Comparison of ENCODE assay signal across 16 cellular contexts in the genomic region with DNA sequence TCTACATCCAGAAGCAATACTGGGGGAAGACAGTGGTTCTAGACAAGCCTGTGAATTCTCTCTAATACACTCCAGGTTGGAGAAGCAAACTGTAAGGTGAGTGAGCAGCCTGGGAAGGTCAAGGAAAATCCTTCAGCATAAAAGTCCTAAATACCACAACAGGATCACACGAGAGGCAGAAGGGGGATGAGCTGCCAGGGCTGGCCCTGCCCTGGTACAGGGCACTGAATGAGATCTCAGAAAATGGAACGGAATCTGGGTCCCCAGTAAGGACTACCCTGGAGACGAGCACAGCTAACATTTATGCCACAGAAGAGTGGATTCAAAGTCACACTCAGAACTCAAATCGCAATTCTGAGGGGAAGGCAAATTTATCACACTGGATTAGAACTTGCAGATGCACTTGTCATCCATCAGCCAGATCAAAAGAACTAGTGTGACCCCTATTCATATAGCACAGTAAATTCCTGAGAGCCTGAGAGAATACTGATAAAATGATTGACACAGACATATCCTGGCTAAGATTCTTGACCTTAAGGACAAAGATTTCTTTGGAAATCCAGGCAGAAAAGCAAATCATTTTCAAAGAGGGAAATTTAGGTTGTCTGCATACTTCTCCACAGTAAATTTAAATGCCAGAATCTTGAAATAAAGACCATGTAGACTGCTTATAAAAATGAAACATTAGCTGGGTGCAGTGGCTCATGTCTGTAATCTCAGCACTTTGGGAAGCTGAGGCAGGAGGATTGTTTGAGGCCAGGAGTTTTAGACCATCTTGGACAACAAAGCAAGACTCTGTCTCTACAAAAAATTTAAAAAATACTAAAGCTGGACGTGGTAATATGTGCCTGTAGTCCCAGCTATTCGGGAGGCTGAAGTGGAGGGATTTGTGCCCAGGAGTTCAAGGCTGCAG. TPM values are rescaled to one million over a fixed set of nuclear protein-coding genes. Genes with fewer than 3 reads are reported as not detected.
DNase-seq lines count a peak whose midpoint lies in the region; ATAC-seq and TF ChIP-seq lines count a peak whose summit lies in the region.
"Had no signal": no experiment of that assay in that cellular context is flagged by ENCODE, and none has a peak within 500 bp of the region (broad histone marks: within the 10 kb centered on the region; RNA-seq: fewer than 3 reads in every experiment).

No MANE protein-coding gene starts in this region.

- H3K4me1 ChIP-seq in neutrophil (ENCODE audit: control insufficient read depth in 1 of 2, insufficient read depth in 1 of 2, low read depth in 1 of 2, low read length in 1 of 2) (peaks cover 89 to 94% of the 10 kb centered on the region in 2 experiments), gastroesophageal sphincter (no peaks in the 10 kb centered on the region)

- H3K27ac ChIP-seq in neutrophil (peak overlapping the region; percentile 74), gastroesophageal sphincter (no peak overlapping the region)
- H3K27ac ChIP-seq: upper lobe of right lung had no signal

- peaks cover 81% of the 10 kb centered on the region for H3K4me1 Mint-ChIP-seq in activated CD4-positive, alpha-beta T cell treated with anti-CD3 and anti-CD28 coated beads, Interleukin-2, amount 10 ng/mL, durations not matched to agents 7 days and 5 days
- peaks cover 90% of the 10 kb centered on the region for H3K4me1 Mint-ChIP-seq in HFFc6 (ENCODE audit: low read depth)
- H3K4me1 Mint-ChIP-seq in activated naive CD8-positive, alpha-beta T cell (ENCODE audit: low read depth): peaks cover 89% of the 10 kb centered on the region
- H3K4me1 Mint-ChIP-seq: endodermal cell had no signal

- H3K9me3 ChIP-seq in neutrophil (no peaks in the 10 kb centered on the region), gastroesophageal sphincter (no peaks in the 10 kb centered on the region)
- H3K9me3 ChIP-seq: left lung, SK-N-SH, upper lobe of right lung had no signal

- no peaks in the 10 kb centered on the region for H3K27me3 ChIP-seq in neutrophil
- no peaks in the 10 kb centered on the region for H3K27me3 ChIP-seq in gastroesophageal sphincter
- H3K27me3 ChIP-seq: left lung, upper lobe of right lung had no signal

- DNase-seq in activated CD4-positive, alpha-beta T cell treated with anti-CD3 and anti-CD28 coated beads, Interleukin-2, amount 10 ng/mL, durations not matched to agents 7 days and 5 days: no peak
- DNase-seq in activated CD4-positive, alpha-beta T cell treated with anti-CD3 and anti-CD28 coated beads for 4 hours: no peak
- DNase-seq in HFFc6 (no peak), hippocampal formation (lab: John Stamatoyannopoulos, UW) (no peak), NCI-H1417 treated with DMSO at 0.1 percent for 48 hours (lab: John Stamatoyannopoulos, UW) (no peak)
- DNase-seq: COR-L47, endodermal cell, left lung, NCI-H1092, posterior cingulate gyrus, SK-N-SH, upper lobe of right lung had no signal

- 66 to 75% methylated on average over 5 of the region's 6 CpGs for WGBS in gastroesophageal sphincter (ENCODE audit: low coverage in 1 of 2), 2 donors

- no peak for TF ChIP-seq POLR2A in gastroesophageal sphincter (IDR thresholded peaks at IDR 0.05)

- no peaks in the 10 kb centered on the region for H3K27me3 Mint-ChIP-seq in activated CD4-positive, alpha-beta T cell treated with anti-CD3 and anti-CD28 coated beads, Interleukin-2, amount 10 ng/mL, durations not matched to agents 7 days and 5 days
- H3K27me3 Mint-ChIP-seq in HFFc6 (ENCODE audit: insufficient read depth): no peaks in the 10 kb centered on the region
- H3K27me3 Mint-ChIP-seq in activated naive CD8-positive, alpha-beta T cell: no peaks in the 10 kb centered on the region

- no peaks in the 10 kb centered on the region for H3K9me3 Mint-ChIP-seq in activated CD4-positive, alpha-beta T cell treated with anti-CD3 and anti-CD28 coated beads, Interleukin-2, amount 10 ng/mL, durations not matched to agents 7 days and 5 days
- H3K9me3 Mint-ChIP-seq in HFFc6: no peaks in the 10 kb centered on the region
- no peaks in the 10 kb centered on the region for H3K9me3 Mint-ChIP-seq in activated naive CD8-positive, alpha-beta T cell (ENCODE audit: low read depth)
- H3K9me3 Mint-ChIP-seq: endodermal cell had no signal

- H3K4me3 Mint-ChIP-seq in activated CD4-positive, alpha-beta T cell treated with anti-CD3 and anti-CD28 coated beads, Interleukin-2, amount 10 ng/mL, durations not matched to agents 7 days and 5 days: peak overlapping the region; percentile 81
- no peak overlapping the region; the same call in 1 of the 2 replicates for H3K4me3 Mint-ChIP-seq in HFFc6
- H3K4me3 Mint-ChIP-seq in activated naive CD8-positive, alpha-beta T cell: peak overlapping the region; percentile 91
- H3K4me3 Mint-ChIP-seq: endodermal cell had no signal

- H3K36me3 ChIP-seq in neutrophil (peaks cover 35% of the 10 kb centered on the region), gastroesophageal sphincter (no peaks in the 10 kb centered on the region)
- H3K36me3 ChIP-seq: left lung, upper lobe of right lung had no signal

- H3K36me3 Mint-ChIP-seq in activated CD4-positive, alpha-beta T cell treated with anti-CD3 and anti-CD28 coated beads, Interleukin-2, amount 10 ng/mL, durations not matched to agents 7 days and 5 days (ENCODE audit: low read depth): peaks cover 71% of the 10 kb centered on the region
- no peaks in the 10 kb centered on the region for H3K36me3 Mint-ChIP-seq in HFFc6 (ENCODE audit: low read depth)
- peaks cover 2% of the 10 kb centered on the region for H3K36me3 Mint-ChIP-seq in activated naive CD8-positive, alpha-beta T cell

- no peak for ATAC-seq in gastroesophageal sphincter
- ATAC-seq: Panc1 had no signal

- no peak for TF ChIP-seq EP300 in gastroesophageal sphincter (IDR thresholded peaks at IDR 0.05)

- H3K4me3 ChIP-seq in neutrophil (ENCODE audit: low read depth in 1 of 2, low read length in 1 of 2): peak overlapping the region in 1 of 2 experiments; percentile 25
- no peak overlapping the region for H3K4me3 ChIP-seq in gastroesophageal sphincter
- H3K4me3 ChIP-seq: left lung, upper lobe of right lung had no signal

- POLR2A ChIA-PET in activated CD4-positive, alpha-beta T cell treated with anti-CD3 and anti-CD28 coated beads, Interleukin-2, amount 10 ng/mL, durations not matched to agents 7 days and 5 days (lab: Charles Lee): no interaction called here

- peak overlapping the region; percentile 84 for H3K27ac Mint-ChIP-seq in activated CD4-positive, alpha-beta T cell treated with anti-CD3 and anti-CD28 coated beads, Interleukin-2, amount 10 ng/mL, durations not matched to agents 7 days and 5 days
- peak overlapping the region; percentile 90 for H3K27ac Mint-ChIP-seq in HFFc6
- H3K27ac Mint-ChIP-seq in activated naive CD8-positive, alpha-beta T cell: peak overlapping the region; percentile 99
- H3K27ac Mint-ChIP-seq: endodermal cell had no signal

- CTCF ChIA-PET in activated CD4-positive, alpha-beta T cell treated with anti-CD3 and anti-CD28 coated beads, Interleukin-2, amount 10 ng/mL, durations not matched to agents 7 days and 5 days (lab: Charles Lee): interaction anchor here (1.0 to 3.7 kb wide), 7 partner anchors 12 to 90 kb away, joined by 3 to 24 read pairs (median 6); no protein-coding TSS in a partner anchor

- TF ChIP-seq CTCF in HFFc6 (IDR thresholded peaks at IDR 0.05): no peak
- TF ChIP-seq CTCF in neutrophil (IDR thresholded peaks at IDR 0.05): no peak
- TF ChIP-seq CTCF in gastroesophageal sphincter (IDR thresholded peaks at IDR 0.05): no peak

RNA-seq across cellular contexts. Expression of gene FYB1, which starts 25.6 kb away (rescaled TPM):
- 100 to 1,000 TPM; 396 to 480 TPM for total RNA-seq in activated CD4-positive, alpha-beta T cell treated with anti-CD3 and anti-CD28 coated beads, Interleukin-2, amount 10 ng/mL, durations not matched to agents 7 days and 5 days
- total RNA-seq in HFFc6 (2021; fragmentation: NEBNext Ultra II Directional; extraction: Animal tissue kit (Norgen Biotek cat#: 25700)): 1 to 10 TPM in 2 of 6 experiments, under 1 TPM in 4; 0.32 to 1.7 (median 0.49) TPM
- total RNA-seq in gastroesophageal sphincter: 1 to 10 TPM; 2.5 to 9.3 (median 5.9) TPM
- total RNA-seq: endodermal cell had no signal

Comparison
In these comparisons a context has a peak if more than half of its experiments do, and no peak if none do; other contexts are left out.
1. RNA of gene FYB1, which starts 25.6 kb away (total RNA-seq): 396 to 480 TPM in activated CD4-positive, alpha-beta T cell treated with anti-CD3 and anti-CD28 coated beads, Interleukin-2, amount 10 ng/mL, durations not matched to agents 7 days and 5 days; 2.5 to 9.3 TPM in gastroesophageal sphincter and 0.32 to 1.7 TPM in HFFc6; every median in the first group is over 10 times any median in the second.
2. Peak in every context shown above with its lines, with median percentiles within 50 percentile points of each other: H3K27ac Mint-ChIP-seq.